16 cellular contexts compared by ENCODE assay signal in the genomic region with DNA sequence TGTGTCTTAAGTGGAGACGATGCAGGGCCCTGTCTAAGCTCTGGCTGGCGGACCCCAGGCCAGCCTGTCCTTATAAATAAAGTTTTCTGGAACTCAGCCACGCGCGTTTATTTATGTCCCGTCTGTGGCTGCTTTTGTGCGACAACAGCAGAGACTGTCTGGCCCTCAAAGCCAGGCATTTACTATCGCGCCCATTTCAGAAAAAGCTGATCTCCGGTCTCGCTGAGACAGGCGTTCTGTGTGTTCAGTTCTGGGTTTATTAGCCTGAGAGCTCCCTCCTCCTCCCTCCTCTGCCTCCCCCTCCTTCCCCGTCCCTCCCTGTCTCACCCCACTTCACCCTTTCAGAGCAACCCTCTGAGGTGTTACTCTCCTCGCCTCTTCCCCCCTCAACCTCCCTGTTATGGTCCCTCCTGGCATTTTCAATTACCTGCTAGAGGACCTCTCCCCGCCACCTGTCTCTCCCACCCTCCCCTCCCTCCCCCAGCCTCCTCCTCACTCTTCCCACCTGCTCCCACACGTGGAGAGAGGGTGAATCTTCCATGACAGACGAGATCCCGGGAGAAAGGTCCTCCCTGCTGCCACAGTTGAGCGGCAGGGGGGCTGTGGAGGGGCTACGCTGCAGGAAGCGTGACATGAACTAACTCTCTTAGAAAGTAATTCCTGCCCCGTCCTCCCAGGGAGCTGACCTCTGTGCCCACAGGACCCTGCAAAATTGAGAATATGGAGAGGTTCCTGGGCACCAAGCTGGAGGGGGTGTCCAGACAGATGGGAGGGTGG. TPM values are rescaled to one million over a fixed set of nuclear protein-coding genes. Genes with fewer than 3 reads are reported as not detected.
DNase-seq lines count a peak whose midpoint lies in the region; ATAC-seq and TF ChIP-seq lines count a peak whose summit lies in the region.
"Had no signal": no experiment of that assay in that cellular context is flagged by ENCODE, and none has a peak within 500 bp of the region (broad histone marks: within the 10 kb centered on the region; RNA-seq: fewer than 3 reads in every experiment).

No MANE protein-coding gene starts in this region.

- H2AK5ac ChIP-seq in mesenchymal stem cell (ENCODE audit: low read length, severe bottlenecking) = no peak overlapping the region
- no peak overlapping the region for H2AK5ac ChIP-seq in neuronal stem cell (ENCODE audit: low read depth, low read length)

- no peak overlapping the region for H3K4me2 ChIP-seq in mesenchymal stem cell (ENCODE audit: low read length, poor library complexity, severe bottlenecking)
- no peak overlapping the region for H3K4me2 ChIP-seq in neuronal stem cell (ENCODE audit: insufficient read depth, low read length, poor library complexity, severe bottlenecking)

- ATAC-seq in thoracic aorta (ENCODE audit: insufficient number of reproducible peaks, low FRiP score, low read depth) = no peak
- no peak for ATAC-seq in GM18870 (IDR thresholded peaks at IDR 0.05; ENCODE audit: unreplicated experiment)
- ATAC-seq: activated CD8-positive, alpha-beta memory T cell treated with anti-CD3 and anti-CD28 coated beads, Interleukin-2, amount 10 ng/mL, durations not matched to agents 7 days and 5 days; effector memory CD8-positive, alpha-beta T cell had no signal

- H2BK120ac ChIP-seq in mesenchymal stem cell (ENCODE audit: low read depth, low read length) (no peak overlapping the region), neuronal stem cell (ENCODE audit: low read depth, low read length) (no peak overlapping the region)

- H3K4me1 ChIP-seq in mesenchymal stem cell (ENCODE audit: control insufficient read depth, insufficient read depth, low read depth, low read length) (peaks cover 39% of the 10 kb centered on the region), thoracic aorta (ENCODE audit: control insufficient read depth in 1 of 2, low read depth in 2 of 2) (peaks cover 21 to 89% of the 10 kb centered on the region in 2 donors), neuronal stem cell (ENCODE audit: control insufficient read depth in 2 of 2, insufficient read depth in 1 of 2, low read depth in 1 of 2, low read length in 2 of 2) (peaks cover 0 to 6% of the 10 kb centered on the region in 2 donors)
- H3K4me1 ChIP-seq: pancreas had no signal

- no peak overlapping the region for H2BK5ac ChIP-seq in mesenchymal stem cell (ENCODE audit: low read depth, low read length, poor library complexity, severe bottlenecking)
- no peak overlapping the region for H2BK5ac ChIP-seq in neuronal stem cell (ENCODE audit: low read length)

- H3K4ac ChIP-seq in mesenchymal stem cell (ENCODE audit: low read depth in 1 of 2, low read length in 2 of 2) (peak overlapping the region in 1 of 2 experiments; percentile 7), neuronal stem cell (ENCODE audit: low read length) (no peak overlapping the region)

- H3K36me3 ChIP-seq in mesenchymal stem cell (ENCODE audit: control insufficient read depth in 1 of 2, insufficient read depth in 2 of 2, low read depth in 1 of 2, low read length in 2 of 2) = peaks cover 49 to 62% of the 10 kb centered on the region in 2 experiments
- peaks cover 21% of the 10 kb centered on the region for H3K36me3 ChIP-seq in thoracic aorta
- H3K36me3 ChIP-seq in neuronal stem cell (replicated peaks in 1 of 2; ENCODE audit: control insufficient read depth in 2 of 2, insufficient read depth in 2 of 2, low read length in 2 of 2) = peaks cover 0 to 2% of the 10 kb centered on the region in 2 donors

- H3K4me3 ChIP-seq in mesenchymal stem cell (ENCODE audit: insufficient read depth in 1 of 2, low read depth in 1 of 2, low read length in 2 of 2) (no peak overlapping the region), thoracic aorta (peak overlapping the region; percentile 38), neuronal stem cell (ENCODE audit: low read length in 2 of 2) (no peak overlapping the region)
- H3K4me3 ChIP-seq: pancreas had no signal

- H4K8ac ChIP-seq in mesenchymal stem cell (ENCODE audit: low read length) (no peak overlapping the region), neuronal stem cell (ENCODE audit: low read depth, low read length) (no peak overlapping the region)

- H3K9ac ChIP-seq in mesenchymal stem cell (ENCODE audit: low read length) (no peak overlapping the region), neuronal stem cell (ENCODE audit: low read depth, low read length, poor library complexity) (no peak overlapping the region)

- no peak overlapping the region for H2AFZ ChIP-seq in mesenchymal stem cell (ENCODE audit: low read depth, low read length)
- no peak overlapping the region for H2AFZ ChIP-seq in neuronal stem cell (ENCODE audit: low read length)

- H3K23ac ChIP-seq in mesenchymal stem cell (ENCODE audit: low read length in 2 of 2) = no peak overlapping the region
- H3K23ac ChIP-seq in neuronal stem cell (ENCODE audit: low read depth, low read length, poor library complexity) = no peak overlapping the region

- no peak for TF ChIP-seq CTCF in thoracic aorta (IDR thresholded peaks at IDR 0.05)

- H3K79me1 ChIP-seq in mesenchymal stem cell (replicated peaks; ENCODE audit: low read length, poor library complexity, severe bottlenecking) = peaks cover 32% of the 10 kb centered on the region
- no peaks in the 10 kb centered on the region for H3K79me1 ChIP-seq in neuronal stem cell (ENCODE audit: low read depth, low read length)

- H3K9me3 ChIP-seq in mesenchymal stem cell (ENCODE audit: control insufficient read depth, low read length) (no peaks in the 10 kb centered on the region), thoracic aorta (no peaks in the 10 kb centered on the region), neuronal stem cell (replicated peaks in 1 of 2; ENCODE audit: control insufficient read depth in 2 of 2, insufficient read depth in 1 of 2, low read depth in 1 of 2, low read length in 2 of 2) (peaks cover 0 to 2% of the 10 kb centered on the region in 2 donors)
- H3K9me3 ChIP-seq: pancreas had no signal

- DNase-seq in DMS 273 (lab: John Stamatoyannopoulos, UW; ENCODE audit: unreplicated experiment) (peak; percentile 18), DMS 273 treated with DMSO at 0.1 percent for 48 hours (lab: John Stamatoyannopoulos, UW) (no peak), astrocyte of the hippocampus (ENCODE audit: low read depth, low spot score) (peak; percentile 32), mesenchymal stem cell (peak; percentile 48), thoracic aorta (ENCODE audit: low spot score) (no peak), neuronal stem cell (ENCODE audit: low spot score) (no peak), germinal center (ENCODE audit: low spot score) (no peak)
- DNase-seq: activated CD8-positive, alpha-beta memory T cell treated with anti-CD3 and anti-CD28 coated beads, Interleukin-2, amount 10 ng/mL, durations not matched to agents 7 days and 5 days; activated naive CD4-positive, alpha-beta T cell; effector memory CD8-positive, alpha-beta T cell; foreskin melanocyte; NCI-H226; stimulated activated CD4-positive, alpha-beta T cell treated with anti-CD3 and anti-CD28 coated beads, Interleukin-15, amount 100 ng/mL, for 24 hours had no signal

- H3K27ac ChIP-seq in mesenchymal stem cell (ENCODE audit: low read length, poor library complexity, severe bottlenecking) (no peak overlapping the region), thoracic aorta (peak overlapping the region; percentile 64 to 76), neuronal stem cell (replicated peaks; ENCODE audit: low read length) (no peak overlapping the region)
- H3K27ac ChIP-seq: 22Rv1, pancreas had no signal

- no peak overlapping the region for H2BK15ac ChIP-seq in mesenchymal stem cell (ENCODE audit: low read depth, poor library complexity, severe bottlenecking)
- no peak overlapping the region for H2BK15ac ChIP-seq in neuronal stem cell (ENCODE audit: low read length)

- WGBS in mesenchymal stem cell = 63% methylated on average over 21 of the region's 22 CpGs
- no CpG with 5 or more reads among the region's 22 CpGs for WGBS in neuronal stem cell (ENCODE audit: extremely low coverage in 2 of 2, insufficient read length in 2 of 2, insufficient replicate concordance in 1 of 2), 2 donors

- H3K14ac ChIP-seq in mesenchymal stem cell (ENCODE audit: low read length in 2 of 2) (no peak overlapping the region), neuronal stem cell (ENCODE audit: low read length) (no peak overlapping the region)

- H2BK12ac ChIP-seq in mesenchymal stem cell (ENCODE audit: low read length in 2 of 2) (no peak overlapping the region), neuronal stem cell (ENCODE audit: low read length) (no peak overlapping the region)

- H3K18ac ChIP-seq in mesenchymal stem cell (ENCODE audit: low read depth in 1 of 2, low read length in 2 of 2) (peak overlapping the region in 1 of 2 experiments; percentile 58), neuronal stem cell (ENCODE audit: low read length) (no peak overlapping the region)

- H3K27me3 ChIP-seq in mesenchymal stem cell (ENCODE audit: control insufficient read depth in 1 of 2, insufficient read depth in 1 of 2, low read length in 2 of 2) (no peaks in the 10 kb centered on the region), thoracic aorta (replicated peaks; ENCODE audit: insufficient read depth) (no peaks in the 10 kb centered on the region), neuronal stem cell (ENCODE audit: control insufficient read depth in 3 of 3, insufficient read depth in 3 of 3, low read depth in 1 of 3, low read length in 3 of 3) (peaks cover 0 to 32% (median 0%) of the 10 kb centered on the region in 3 experiments)
- H3K27me3 ChIP-seq: pancreas had no signal

- H4K91ac ChIP-seq in mesenchymal stem cell (ENCODE audit: low read length) = no peak overlapping the region
- H4K91ac ChIP-seq in neuronal stem cell (ENCODE audit: low read depth, low read length, poor library complexity) = no peak overlapping the region

RNA-seq across cellular contexts. Expression of gene SPSB1, which starts 59.9 kb away (rescaled TPM):
- 34.8 TPM for polyA plus RNA-seq in mesenchymal stem cell (2013, experiment 1 of 2)
- 35.0 TPM for polyA plus RNA-seq in mesenchymal stem cell (2013, experiment 2 of 2)
- total RNA-seq in thoracic aorta = 100 to 1,000 TPM; 107 to 171 TPM
- 5.2 TPM for polyA plus RNA-seq in neuronal stem cell (2013, experiment 1 of 2)
- polyA plus RNA-seq in neuronal stem cell (2013, experiment 2 of 2) = 5.1 TPM

Comparison
In these comparisons a context has a peak if more than half of its experiments do, and no peak if none do; other contexts are left out.
1. DNase-seq: peak in DMS 273 (single experiment), astrocyte of the hippocampus (single experiment) and mesenchymal stem cell (single experiment); none in DMS 273 treated with DMSO at 0.1 percent for 48 hours (single experiment), thoracic aorta (single experiment), neuronal stem cell (single experiment) and germinal center (single experiment).
2. H3K27ac ChIP-seq: peak in thoracic aorta (2 of 2); none in mesenchymal stem cell (single experiment) and neuronal stem cell (single experiment).